ENCODE assay signal across 8 cellular contexts in the genomic region with DNA sequence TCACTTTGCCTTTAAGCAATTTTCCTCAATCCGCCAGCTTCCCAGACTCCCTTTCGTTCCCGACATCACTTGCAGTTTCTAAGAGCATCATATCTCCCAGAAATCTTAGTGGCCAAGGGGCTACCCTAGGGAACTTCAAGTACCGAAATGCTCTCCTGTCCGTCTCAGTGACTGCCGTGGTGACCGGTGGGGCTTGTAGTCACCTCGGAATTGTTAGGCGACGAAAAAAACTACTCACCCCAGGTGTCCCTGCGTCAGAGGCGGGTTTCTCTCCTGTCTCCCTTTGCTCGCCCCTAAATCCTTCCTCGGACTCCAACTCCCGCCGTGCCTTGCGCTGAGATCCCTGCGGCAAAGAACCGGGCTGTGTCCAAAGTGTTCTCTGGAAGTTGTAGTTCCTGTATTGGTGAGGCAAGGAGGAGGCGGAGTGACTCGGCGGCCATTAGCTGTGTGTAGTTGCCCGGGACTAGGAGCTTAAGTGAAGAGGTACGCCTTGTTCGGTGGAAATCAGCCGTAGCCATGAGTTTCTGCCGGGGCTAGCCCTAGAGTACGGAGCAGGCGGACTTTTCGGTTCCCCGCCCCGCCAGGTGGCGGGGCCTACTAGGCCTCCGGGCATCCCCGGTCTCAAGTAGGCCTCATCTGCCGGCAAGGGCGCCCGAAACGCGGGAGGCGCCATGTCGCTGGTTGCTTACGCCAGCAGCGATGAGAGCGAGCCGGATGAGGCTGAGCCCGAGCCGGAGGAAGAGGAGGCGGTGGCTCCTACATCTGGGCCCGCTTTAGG.
DNase-seq lines count a peak whose midpoint lies in the region; ATAC-seq and TF ChIP-seq lines count a peak whose summit lies in the region.

A gene with protein sequence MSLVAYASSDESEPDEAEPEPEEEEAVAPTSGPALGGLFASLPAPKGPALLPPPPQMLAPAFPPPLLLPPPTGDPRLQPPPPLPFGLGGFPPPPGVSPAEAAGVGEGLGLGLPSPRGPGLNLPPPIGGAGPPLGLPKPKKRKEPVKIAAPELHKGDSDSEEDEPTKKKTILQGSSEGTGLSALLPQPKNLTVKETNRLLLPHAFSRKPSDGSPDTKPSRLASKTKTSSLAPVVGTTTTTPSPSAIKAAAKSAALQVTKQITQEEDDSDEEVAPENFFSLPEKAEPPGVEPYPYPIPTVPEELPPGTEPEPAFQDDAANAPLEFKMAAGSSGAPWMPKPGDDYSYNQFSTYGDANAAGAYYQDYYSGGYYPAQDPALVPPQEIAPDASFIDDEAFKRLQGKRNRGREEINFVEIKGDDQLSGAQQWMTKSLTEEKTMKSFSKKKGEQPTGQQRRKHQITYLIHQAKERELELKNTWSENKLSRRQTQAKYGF (plus strand): TSS at position 435 of the 778 bp plus-strand sequence. CDS start 237 bp downstream, at position 672.

- peak; percentile 65 for TF ChIP-seq POLR2A in GM19099 (IDR thresholded peaks at IDR 0.05; ENCODE audit: extremely low read depth, insufficient read length, low read depth)

- peak; percentile 93 for ATAC-seq in HG03432 (IDR thresholded peaks at IDR 0.05; ENCODE audit: unreplicated experiment)

- DNase-seq in AML-193 (lab: John Stamatoyannopoulos, UW) (peak; percentile 99), NCI-H510A (lab: John Stamatoyannopoulos, UW) (peak; percentile 98), kidney glomerular epithelial cell (lab: John Stamatoyannopoulos, UW) (peak; percentile 100)
- DNase-seq in activated CD4-positive, alpha-beta T cell treated with anti-CD3 and anti-CD28 coated beads for 24 hours (ENCODE audit: low read depth in 2 of 2), result peak; percentile 90 to 94
- peak; percentile 83 to 93 for DNase-seq in stimulated activated CD4-positive, alpha-beta T cell treated with anti-CD3 and anti-CD28 coated beads, Interleukin-1b, Interleukin-23, amount 100 ng/mL, for 1 hour (ENCODE audit: low read depth in 2 of 2)

- peak within 1 kb of the TSS; percentile 94 for H3K27ac ChIP-seq in cingulate gyrus (ENCODE audit: low read depth, low read length)

Comparison
In these comparisons a context has a peak if more than half of its experiments do, and no peak if none do; other contexts are left out.
1. Peak in every context shown above with its lines: DNase-seq, ATAC-seq and H3K27ac ChIP-seq.